Comparison of ENCODE assay signal across 22 cellular contexts in the genomic region with DNA sequence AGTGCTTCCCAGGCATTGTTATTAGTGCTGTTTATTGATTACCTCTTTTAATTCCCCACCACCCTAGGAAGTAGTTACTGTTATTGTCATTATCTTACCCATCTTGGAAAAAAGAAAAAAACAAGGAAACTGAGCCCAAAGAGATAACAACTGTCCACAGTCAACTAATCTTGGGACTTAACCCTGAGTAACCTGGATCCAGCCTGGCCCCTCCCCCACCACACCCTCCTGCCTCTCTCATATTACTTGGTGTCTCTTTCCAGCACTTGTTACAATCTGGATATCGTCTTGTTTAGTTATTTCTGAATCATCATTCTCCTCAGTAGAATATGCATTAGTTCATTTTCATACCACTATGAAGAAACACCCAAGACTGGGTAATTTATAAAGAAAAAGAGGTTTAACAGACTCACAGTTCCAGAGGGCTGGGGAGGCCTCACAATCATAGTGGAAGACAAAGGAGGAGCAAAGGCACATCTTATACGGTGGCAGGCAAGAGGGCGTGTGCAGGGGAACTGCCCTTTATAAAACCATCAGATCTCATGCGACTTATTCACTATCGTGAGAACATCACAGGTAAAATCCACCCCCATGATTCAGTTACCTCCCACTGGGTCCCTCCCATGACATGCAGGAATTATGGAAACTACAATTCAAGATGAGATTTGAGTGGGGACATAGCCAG.
"Had no signal": no experiment of that assay in that cellular context is flagged by ENCODE, and none has a peak within 500 bp of the region (broad histone marks: within the 10 kb centered on the region; RNA-seq: fewer than 3 reads in every experiment).

No MANE protein-coding gene starts in this region.

- H3K27ac ChIP-seq: SJSA1, SK-N-MC had no signal

- H3K9me3 ChIP-seq: SJSA1 had no signal

- DNase-seq: Karpas-422, KG1, MG63, NCI-H1092, NCI-H1105 treated with DMSO at 0.1 percent for 48 hours, NCI-H1417 treated with DMSO at 0.1 percent for 48 hours, NCI-H146, NCI-H187, NCI-H2029, NCI-H2081 treated with DMSO at 0.1 percent for 48 hours, NCI-H2171, NCI-H226, NCI-H446, NCI-H510A, NCI-H524 treated with DMSO at 0.1 percent for 48 hours, NCI-H69, NCI-H774, Right ventricle myocardium superior, RPMI8226, SIG-M5 had no signal

- H3K27me3 ChIP-seq: MG63, SJSA1 had no signal

- H3K4me3 ChIP-seq: MG63, SJSA1, SK-N-MC had no signal

- H3K36me3 ChIP-seq: MG63, SJSA1 had no signal
